Comparison of ENCODE assay signal across 1 cellular context in genomic region chr6:138403801-138404665, GRCh38.
TF ChIP-seq lines count a peak whose summit lies in the region.

Gene HEBP2 (plus strand): TSS chr6:138404223. CDS start chr6:138404496, 273 bp downstream.

TF ChIP-seq in GM23338, 12 proteins besides CTCF, POLR2A, EP300 and RAD21 (continued from another document):
- TF ChIP-seq ZNF462 (CRISPR knock-in tag; IDR thresholded peaks at IDR 0.05): no peak
TF ChIP-seq in GM23338: peak in this region for 3.
